ENCODE assay signal across 9 cellular contexts in genomic region chr15:68228143-68228970, GRCh38. TPM values are rescaled to one million over a fixed set of nuclear protein-coding genes. Genes with fewer than 3 reads are reported as not detected.
A peak's percentile ranks its signal among the peaks of the same experiment; 100 is the strongest.
DNase-seq lines count a peak whose midpoint lies in the region; ATAC-seq, FAIRE-seq and TF ChIP-seq lines count a peak whose summit lies in the region.
"Had no signal": no experiment of that assay in that cellular context is flagged by ENCODE, and none has a peak within 500 bp of the region (broad histone marks: within the 10 kb centered on the region; RNA-seq: fewer than 3 reads in every experiment).

No MANE protein-coding gene starts in this region.

- H2AFZ ChIP-seq in endothelial cell of umbilical vein (ENCODE audit: low read depth, low read length), result peak overlapping the region; percentile 88

- TF ChIP-seq CTCF in endothelial cell of umbilical vein (IDR thresholded peaks at IDR 0.05; ENCODE audit: extremely low read depth in 1 of 2, insufficient read depth in 1 of 2, low read depth in 1 of 2, low read length in 2 of 2), result no peak
- no peak for TF ChIP-seq CTCF in nephron progenitor cell (IDR thresholded peaks at IDR 0.05)

- H3K36me3 ChIP-seq in endothelial cell of umbilical vein (ENCODE audit: control insufficient read depth in 2 of 2, extremely low read depth in 1 of 2, insufficient read depth in 2 of 2, low read length in 2 of 2), result no peaks in the 10 kb centered on the region

- no TSS peak for BruUV-seq in endothelial cell of umbilical vein (replicated peaks; lab: Mats Ljungman, UMichigan)

- CTCF ChIA-PET in endothelial cell of umbilical vein (lab: Charles Lee), result interaction anchor here (0.9 to 1.7 kb wide), 4 partner anchors 8 to 25 kb away, joined by 3 to 6 read pairs (median 4); no protein-coding TSS in a partner anchor

- TF ChIP-seq POLR2A in endothelial cell of umbilical vein (IDR thresholded peaks at IDR 0.05; ENCODE audit: low read depth, low read length), result no peak

- peak; percentile 19 for DNase-seq in activated T-cell treated with anti-CD3 and anti-CD28 coated beads, Interleukin-2, amount 50 U/mL, for 1 hour
- no peak for DNase-seq in activated T-cell treated with anti-CD3 and anti-CD28 coated beads for 4 hours
- peak; percentile 68 for DNase-seq in RKO (ENCODE audit: low spot score)
- DNase-seq in endothelial cell of umbilical vein (ENCODE audit: low read depth, low spot score), result peak; percentile 18
- no peak for DNase-seq in nephron progenitor cell
- DNase-seq in retina, result no peak
- no peak for DNase-seq in NCI-H774 (lab: John Stamatoyannopoulos, UW)

- intact Hi-C loops in endothelial cell of umbilical vein (cut with micrococcal nuclease), result loop anchor here (2.0 to 5.0 kb wide), 2 partner anchors 24 to 366 kb away; partner anchors contain the start of gene CALML4

- no peaks in the 10 kb centered on the region for H3K27me3 ChIP-seq in endothelial cell of umbilical vein (ENCODE audit: control insufficient read depth in 2 of 2, insufficient read depth in 2 of 2, low read length in 2 of 2)

- H3K9me3 ChIP-seq in endothelial cell of umbilical vein (replicated peaks; ENCODE audit: control insufficient read depth, insufficient read depth, low read length), result no peaks in the 10 kb centered on the region

- no peaks in the 10 kb centered on the region for H4K20me1 ChIP-seq in endothelial cell of umbilical vein (replicated peaks; ENCODE audit: control insufficient read depth, extremely low read depth, insufficient read depth, low read length)

- H3K36me3 Mint-ChIP-seq in nephron progenitor cell (ENCODE audit: low read depth), result peaks cover 16% of the 10 kb centered on the region

- H3K4me1 Mint-ChIP-seq in nephron progenitor cell, result peaks cover 58% of the 10 kb centered on the region

- dilution Hi-C loops in endothelial cell of umbilical vein (cut with MboI; ENCODE audit: extremely low pct_ligation_motif_present, low sequenced_read_pairs), result no loop called here

- peak; percentile 70 for FAIRE-seq in endothelial cell of umbilical vein (lab: Jason Lieb, UNC)
- FAIRE-seq: frontal cortex had no signal

- peaks cover 8% of the 10 kb centered on the region for H3K9me3 Mint-ChIP-seq in nephron progenitor cell

- peak overlapping the region; percentile 65 to 85 (median 77) for H3K4me3 ChIP-seq in endothelial cell of umbilical vein (replicated peaks in 1 of 3; ENCODE audit: insufficient read depth in 1 of 3, low read depth in 1 of 3, low read length in 3 of 3)

- no peaks in the 10 kb centered on the region for H3K27me3 Mint-ChIP-seq in nephron progenitor cell (ENCODE audit: low read depth, poor library complexity)

- peaks cover 15% of the 10 kb centered on the region for H3K4me1 ChIP-seq in endothelial cell of umbilical vein (ENCODE audit: control insufficient read depth, extremely low read depth, insufficient read depth, low read length)

- peak overlapping the region; percentile 87 for H3K9ac ChIP-seq in endothelial cell of umbilical vein (replicated peaks; ENCODE audit: extremely low read depth, insufficient read depth, low read length)

- H3K79me2 ChIP-seq in endothelial cell of umbilical vein (ENCODE audit: control insufficient read depth, insufficient read depth, low read length), result peaks cover 48% of the 10 kb centered on the region

- ATAC-seq in HG02678 (IDR thresholded peaks at IDR 0.05; ENCODE audit: unreplicated experiment), result no peak

- H3K9me1 ChIP-seq in endothelial cell of umbilical vein (replicated peaks; ENCODE audit: control insufficient read depth, extremely low read depth, insufficient read depth, low read length), result no peaks in the 10 kb centered on the region

- H3K27ac Mint-ChIP-seq in nephron progenitor cell, result peak overlapping the region; percentile 78

- peak overlapping the region; percentile 85 for H3K4me2 ChIP-seq in endothelial cell of umbilical vein (ENCODE audit: insufficient read depth, low read length)

- POLR2A ChIA-PET in endothelial cell of umbilical vein (lab: Charles Lee), result no interaction called here

- H3K4me3 Mint-ChIP-seq in nephron progenitor cell, result peak overlapping the region; percentile 87

- peak overlapping the region; percentile 71 for H3K27ac ChIP-seq in endothelial cell of umbilical vein (ENCODE audit: insufficient read depth, low read depth, low read length)

TF ChIP-seq in endothelial cell of umbilical vein, 7 proteins besides CTCF, POLR2A, EP300 and RAD21:
- TF ChIP-seq JUN (IDR thresholded peaks at IDR 0.05; ENCODE audit: borderline replicate concordance, insufficient read depth, insufficient read length, low read depth) (no peak), MYC (IDR thresholded peaks at IDR 0.05; ENCODE audit: low read depth, low read length) (no peak), POLR2AphosphoS5 (IDR thresholded peaks at IDR 0.05; ENCODE audit: insufficient read depth, low read depth, low read length) (no peak), EZH2 (IDR thresholded peaks at IDR 0.05; ENCODE audit: borderline replicate concordance, low read depth, low read length, severe bottlenecking) (no peak), FOS (IDR thresholded peaks at IDR 0.05; ENCODE audit: borderline replicate concordance, insufficient read depth, low read length) (no peak), MAX (IDR thresholded peaks at IDR 0.05; ENCODE audit: insufficient read depth, insufficient read length) (no peak), GATA2 (IDR thresholded peaks at IDR 0.05; ENCODE audit: insufficient read depth, insufficient read length, low read depth, low read length) (no peak)
TF ChIP-seq in endothelial cell of umbilical vein: peak in this region for 0.

RNA-seq across cellular contexts. Expression of gene CLN6, which starts 1.2 kb away (rescaled TPM):
- total RNA-seq in endothelial cell of umbilical vein, result 48.0 and 53.9 TPM in 2 replicates
- polyA plus RNA-seq in endothelial cell of umbilical vein, result 75.5 and 83.7 TPM in 2 replicates
- 44.4 and 47.8 TPM in 2 replicates for polyA plus RNA-seq in endothelial cell of umbilical vein (2011; cell fraction: cytosol; rRNA removed)
- polyA plus RNA-seq in endothelial cell of umbilical vein (2011; cell fraction: nucleus; rRNA removed), result 52.7 and 54.8 TPM in 2 replicates
- polyA plus RNA-seq in endothelial cell of umbilical vein (2012), result 20.7 and 27.0 TPM in 2 replicates
- 125 and 145 TPM in 2 replicates for polyA minus RNA-seq in endothelial cell of umbilical vein
- polyA minus RNA-seq in endothelial cell of umbilical vein (2011; cell fraction: cytosol; rRNA and poly(A)+ RNA removed), result 63.2 TPM
- polyA minus RNA-seq in endothelial cell of umbilical vein (2011; cell fraction: nucleus; rRNA and poly(A)+ RNA removed), result 42.2 and 50.8 TPM in 2 replicates

RNA-seq across cellular contexts. Expression of gene CALML4, which starts 23.2 kb away (rescaled TPM):
- total RNA-seq in endothelial cell of umbilical vein, result 5.9 and 10.1 TPM in 2 replicates
- polyA plus RNA-seq in endothelial cell of umbilical vein, result 1.9 and 2.6 TPM in 2 replicates
- 3.9 and 4.9 TPM in 2 replicates for polyA plus RNA-seq in endothelial cell of umbilical vein (2011; cell fraction: cytosol; rRNA removed)
- polyA plus RNA-seq in endothelial cell of umbilical vein (2011; cell fraction: nucleus; rRNA removed), result 19.0 and 26.6 TPM in 2 replicates
- polyA plus RNA-seq in endothelial cell of umbilical vein (2012), result 5.2 and 5.9 TPM in 2 replicates
- 1.7 and 1.8 TPM in 2 replicates for polyA minus RNA-seq in endothelial cell of umbilical vein
- 1.0 TPM for polyA minus RNA-seq in endothelial cell of umbilical vein (2011; cell fraction: cytosol; rRNA and poly(A)+ RNA removed)
- 4.0 and 4.3 TPM in 2 replicates for polyA minus RNA-seq in endothelial cell of umbilical vein (2011; cell fraction: nucleus; rRNA and poly(A)+ RNA removed)

RNA-seq across cellular contexts. Expression of gene FEM1B, which starts 49.2 kb away (rescaled TPM):
- 33.2 TPM in 2 replicates for total RNA-seq in endothelial cell of umbilical vein
- 11.1 and 16.3 TPM in 2 replicates for polyA plus RNA-seq in endothelial cell of umbilical vein
- 10.0 and 15.6 TPM in 2 replicates for polyA plus RNA-seq in endothelial cell of umbilical vein (2011; cell fraction: cytosol; rRNA removed)
- 13.9 and 17.7 TPM in 2 replicates for polyA plus RNA-seq in endothelial cell of umbilical vein (2011; cell fraction: nucleus; rRNA removed)
- polyA plus RNA-seq in endothelial cell of umbilical vein (2012), result 12.7 and 17.6 TPM in 2 replicates
- 133 and 162 TPM in 2 replicates for polyA minus RNA-seq in endothelial cell of umbilical vein
- polyA minus RNA-seq in endothelial cell of umbilical vein (2011; cell fraction: cytosol; rRNA and poly(A)+ RNA removed), result 122 TPM
- polyA minus RNA-seq in endothelial cell of umbilical vein (2011; cell fraction: nucleus; rRNA and poly(A)+ RNA removed), result 47.7 and 81.6 TPM in 2 replicates

Comparison
In these comparisons a context has a peak if more than half of its experiments do, and no peak if none do; other contexts are left out.
1. DNase-seq: peak in activated T-cell treated with anti-CD3 and anti-CD28 coated beads, Interleukin-2, amount 50 U/mL, for 1 hour (single experiment), RKO (single experiment) and endothelial cell of umbilical vein (single experiment); none in activated T-cell treated with anti-CD3 and anti-CD28 coated beads for 4 hours (single experiment), nephron progenitor cell (single experiment), retina (single experiment) and NCI-H774 (single experiment).